Comparison of ENCODE assay signal across 11 cellular contexts in the genomic region with DNA sequence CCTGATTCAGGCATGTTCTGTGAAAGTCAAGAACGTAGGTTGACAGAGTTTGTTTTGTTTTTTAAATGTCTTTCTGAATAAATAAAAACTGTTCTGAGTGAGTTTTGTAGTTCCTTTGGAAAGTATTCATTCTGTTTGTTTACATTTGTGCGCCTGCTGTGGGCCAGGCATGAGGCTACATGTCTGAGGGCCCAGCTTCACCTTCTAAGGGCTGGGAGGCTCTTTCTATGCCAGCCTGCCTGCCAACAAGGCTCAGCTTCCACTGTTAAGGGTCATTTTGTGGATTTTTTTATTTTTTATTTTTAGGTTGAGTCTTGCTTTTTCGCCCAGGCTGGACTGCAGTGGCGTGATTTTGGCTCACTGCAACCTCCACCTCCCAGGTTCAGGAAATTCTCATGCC.
"Had no signal": no experiment of that assay in that cellular context is flagged by ENCODE, and none has a peak within 500 bp of the region (broad histone marks: within the 10 kb centered on the region; RNA-seq: fewer than 3 reads in every experiment).

No MANE protein-coding gene starts in this region.

- H2AFZ ChIP-seq: hepatocyte had no signal

- H3K4me2 ChIP-seq: hepatocyte had no signal

- ATAC-seq: stimulated activated memory B cell treated with anti-CD40 and anti-IgM and Interleukin-4, amounts not matched to agents 10 μg/mL and 1 μg/mL and 100 μg/mL, for 72 hours had no signal

- H3K4me3 ChIP-seq: hepatocyte had no signal

- FAIRE-seq: colon, endothelial cell of umbilical vein had no signal

- DNase-seq: activated CD4-positive, alpha-beta T cell treated with anti-CD3 and anti-CD28 coated beads, Interleukin-2, amount 50 U/mL, for 1 hour; activated gamma-delta T cell; activated naive CD8-positive, alpha-beta T cell treated with anti-CD3 and anti-CD28 coated beads for 36 hours; activated T-cell treated with anti-CD3 and anti-CD28 coated beads, Interleukin-2, amount 50 U/mL, for 24 hours; effector CD4-positive, alpha-beta T cell; T-helper 2 cell; trophoblast cell had no signal

- H3K27me3 ChIP-seq: hepatocyte had no signal

- H3K27ac ChIP-seq: hepatocyte had no signal
